ENCODE assay signal across 20 cellular contexts in genomic region chr6:19417713-19418112, GRCh38.
A peak's percentile ranks its signal among the peaks of the same experiment; 100 is the strongest.
DNase-seq lines count a peak whose midpoint lies in the region; ATAC-seq and TF ChIP-seq lines count a peak whose summit lies in the region.
"Had no signal": no experiment of that assay in that cellular context is flagged by ENCODE, and none has a peak within 500 bp of the region (broad histone marks: within the 10 kb centered on the region; RNA-seq: fewer than 3 reads in every experiment).

No MANE protein-coding gene starts in this region.

- intact Hi-C loops in HCT116 (cut with micrococcal nuclease): loop anchor here (5.0 kb wide), 1 partner anchor 75 kb away; no protein-coding TSS in a partner anchor
- intact Hi-C loops in esophagus squamous epithelium (cut with DNase I): no loop called here
- intact Hi-C loops in aorta (cut with DNase I): loop anchor here in 1 of 2 donors (10.0 kb wide), 1 partner anchor 383 kb away; no protein-coding TSS in a partner anchor
- intact Hi-C loops in OCI-LY7 (cut with micrococcal nuclease; ENCODE audit: unreplicated experiment): no loop called here

- peak; percentile 70 for TF ChIP-seq POLR2A in HCT116 (IDR thresholded peaks at IDR 0.05; ENCODE audit: borderline replicate concordance, extremely low read depth, insufficient read depth, insufficient read length)
- TF ChIP-seq POLR2A in esophagus squamous epithelium (IDR thresholded peaks at IDR 0.05): no peak

- H4K20me1 ChIP-seq in HCT116 (ENCODE audit: insufficient read depth) (no peaks in the 10 kb centered on the region), OCI-LY7 (ENCODE audit: insufficient read depth, low read length) (no peaks in the 10 kb centered on the region)

- peak; percentile 90 for DNase-seq in HCT116 (ENCODE audit: low read depth, low spot score)
- peak; percentile 16 for DNase-seq in RKO (ENCODE audit: low spot score)
- no peak for DNase-seq in esophagus squamous epithelium (lab: John Stamatoyannopoulos, UW)
- peak; percentile 96 for DNase-seq in renal cortical epithelial cell (ENCODE audit: low read depth)
- no peak for DNase-seq in NCI-H1048 (lab: John Stamatoyannopoulos, UW)
- no peak for DNase-seq in anterior cingulate cortex (lab: John Stamatoyannopoulos, UW)
- no peak for DNase-seq in aorta
- DNase-seq in OCI-LY7 (ENCODE audit: low spot score): no peak
- DNase-seq: activated CD8-positive, alpha-beta T cell treated with anti-CD3 and anti-CD28 coated beads, Interleukin-2, amount 10 ng/mL, durations not matched to agents 7 days and 5 days; AML-193; colonic mucosa; hypothalamus; left colon; mucosa of descending colon; NCI-H2081 treated with DMSO at 0.1 percent for 48 hours; NCI-H524 treated with DMSO at 0.1 percent for 48 hours; nucleus accumbens; stimulated activated CD4-positive, alpha-beta T cell treated with anti-CD3 and anti-CD28 coated beads, Interleukin-4, amount 100 ng/mL, for 4 hours; testis; WERI-Rb-1 had no signal

- H3K4me2 ChIP-seq in HCT116 (ENCODE audit: low read length) (peak overlapping the region; percentile 69), OCI-LY7 (ENCODE audit: low read length) (no peak overlapping the region)

- TF ChIP-seq CTCF in HCT116 (IDR thresholded peaks at IDR 0.05 in 2 of 3, conservative IDR thresholded peaks at IDR 0.05 in 1 of 3; ENCODE audit: borderline replicate concordance in 1 of 3, insufficient read depth in 1 of 3, low read depth in 2 of 3, low read length in 2 of 3) (no peak), esophagus squamous epithelium (IDR thresholded peaks at IDR 0.05) (no peak), OCI-LY7 (conservative IDR thresholded peaks at IDR 0.05; ENCODE audit: low read length) (no peak)

- no peaks in the 10 kb centered on the region for H3K79me2 ChIP-seq in HCT116 (ENCODE audit: insufficient read depth, low read length)
- H3K79me2 ChIP-seq in OCI-LY7 (ENCODE audit: insufficient read depth, low read depth, low read length): no peaks in the 10 kb centered on the region

- peak overlapping the region in 1 of 2 experiments; percentile 1; a peak in 1 of 4 replicates for H3K4me3 ChIP-seq in HCT116 (replicated peaks in 1 of 2; ENCODE audit: low read depth in 1 of 2, low read length in 2 of 2)
- no peak overlapping the region for H3K4me3 ChIP-seq in esophagus squamous epithelium
- H3K4me3 ChIP-seq in aorta (ENCODE audit: low read length in 2 of 2): no peak overlapping the region
- no peak overlapping the region for H3K4me3 ChIP-seq in OCI-LY7 (ENCODE audit: low read depth, low read length, poor library complexity, severe bottlenecking)
- H3K4me3 ChIP-seq: colonic mucosa, mucosa of descending colon, testis had no signal

- H3K4me1 ChIP-seq in HCT116 (ENCODE audit: control insufficient read depth in 1 of 2, insufficient read depth in 2 of 2, low read length in 2 of 2): peaks cover 45 to 60% of the 10 kb centered on the region in 2 experiments
- peaks cover 0 to 75% (median 10%) of the 10 kb centered on the region in 3 donors for H3K4me1 ChIP-seq in esophagus squamous epithelium
- no peaks in the 10 kb centered on the region for H3K4me1 ChIP-seq in aorta (ENCODE audit: control insufficient read depth in 1 of 2, insufficient read depth in 2 of 2, low read length in 2 of 2)
- H3K4me1 ChIP-seq in OCI-LY7 (ENCODE audit: insufficient read depth, low read length, poor library complexity, severe bottlenecking): no peaks in the 10 kb centered on the region
- H3K4me1 ChIP-seq: colonic mucosa, testis had no signal

- H3K36me3 ChIP-seq in HCT116 (ENCODE audit: control insufficient read depth in 1 of 2, insufficient read depth in 2 of 2, low read length in 2 of 2) (no peaks in the 10 kb centered on the region), esophagus squamous epithelium (no peaks in the 10 kb centered on the region), aorta (ENCODE audit: control insufficient read depth in 1 of 2, insufficient read depth in 2 of 2, low read length in 1 of 2) (no peaks in the 10 kb centered on the region), OCI-LY7 (ENCODE audit: insufficient read depth, low read length) (no peaks in the 10 kb centered on the region)
- H3K36me3 ChIP-seq: colonic mucosa, WERI-Rb-1 had no signal

- peak overlapping the region; percentile 52 for H3K9ac ChIP-seq in HCT116 (ENCODE audit: low read length)

- H3K9me2 ChIP-seq in HCT116 (ENCODE audit: insufficient read depth) (no peaks in the 10 kb centered on the region), OCI-LY7 (ENCODE audit: insufficient read depth, low read length) (no peaks in the 10 kb centered on the region)

- H3K27ac ChIP-seq in HCT116 (ENCODE audit: low read depth, low read length) (peak overlapping the region; percentile 81), esophagus squamous epithelium (peak overlapping the region; percentile 30 to 84 (median 74)), aorta (ENCODE audit: low read depth in 1 of 2, low read length in 2 of 2) (no peak overlapping the region), OCI-LY7 (ENCODE audit: low read depth, low read length, poor library complexity, severe bottlenecking) (no peak overlapping the region)
- H3K27ac ChIP-seq: colonic mucosa, testis, WERI-Rb-1 had no signal

- RAD21 ChIA-PET in HCT116 (lab: Charles Lee; ENCODE audit: low non-redundant PET in 1 of 2, low total read pairs in 2 of 2, uncharacterized antibody in 2 of 2, unreplicated experiment in 2 of 2): no interaction called here

- no TSS peak for BruUV-seq in HCT116 (replicated peaks; lab: Mats Ljungman, UMichigan)
- BruUV-seq in OCI-LY7 (replicated peaks; lab: Mats Ljungman, UMichigan): no TSS peak

- peak overlapping the region; percentile 77 for H2AFZ ChIP-seq in HCT116 (ENCODE audit: low read depth, low read length, poor library complexity, severe bottlenecking)
- no peak overlapping the region for H2AFZ ChIP-seq in OCI-LY7 (ENCODE audit: low read length)

- POLR2A ChIA-PET in HCT116 (lab: Charles Lee): interaction anchor here (1.0 to 1.3 kb wide), 3 partner anchors 23 to 393 kb away, joined by 3 to 6 read pairs (median 4); no protein-coding TSS in a partner anchor
- POLR2A ChIA-PET in OCI-LY7 (lab: Charles Lee): no interaction called here

- CTCF ChIA-PET in HCT116 (lab: Charles Lee) (no interaction called here), OCI-LY7 (lab: Charles Lee; ENCODE audit: unreplicated experiment) (no interaction called here)

- H3K27me3 ChIP-seq in HCT116 (ENCODE audit: insufficient read depth, low read length): no peaks in the 10 kb centered on the region
- no peaks in the 10 kb centered on the region for H3K27me3 ChIP-seq in esophagus squamous epithelium
- H3K27me3 ChIP-seq in aorta (ENCODE audit: control insufficient read depth in 1 of 2, insufficient read depth in 2 of 2, low read length in 1 of 2): no peaks in the 10 kb centered on the region
- H3K27me3 ChIP-seq: colonic mucosa, testis had no signal

- ATAC-seq in HCT116 (peak; percentile 87), aorta (ENCODE audit: low FRiP score) (no peak)
- ATAC-seq: activated CD8-positive, alpha-beta T cell treated with anti-CD3 and anti-CD28 coated beads, Interleukin-2, amount 10 ng/mL, durations not matched to agents 7 days and 5 days; left colon; mucosa of descending colon had no signal

- H3K9me3 ChIP-seq in HCT116 (ENCODE audit: control insufficient read depth in 1 of 2, insufficient read depth in 1 of 2, low read depth in 1 of 2, low read length in 2 of 2) (no peaks in the 10 kb centered on the region), esophagus squamous epithelium (peaks cover 0 to 4% (median 0%) of the 10 kb centered on the region in 3 donors), aorta (ENCODE audit: control insufficient read depth, low read length) (no peaks in the 10 kb centered on the region), OCI-LY7 (ENCODE audit: low read length) (no peaks in the 10 kb centered on the region)
- H3K9me3 ChIP-seq: colonic mucosa, mucosa of descending colon, testis had no signal

- TF ChIP-seq RAD21 in HCT116 (IDR thresholded peaks at IDR 0.05; ENCODE audit: low read depth): no peak; the same call in 1 of the 2 replicates

TF ChIP-seq in HCT116, 20 proteins besides CTCF, POLR2A, EP300 and RAD21 (continues in another document):
- TF ChIP-seq ZNF274 (IDR thresholded peaks at IDR 0.05; ENCODE audit: low read depth, low read length) (no peak), POLR2AphosphoS5 (IDR thresholded peaks at IDR 0.05; ENCODE audit: low read depth, low read length) (peak; percentile 97), EZH2phosphoT487 (IDR thresholded peaks at IDR 0.05; ENCODE audit: borderline replicate concordance) (no peak), CEBPB (IDR thresholded peaks at IDR 0.05; ENCODE audit: low read depth) (peak; percentile 83), JUND (IDR thresholded peaks at IDR 0.05) (peak; percentile 88), SP1 (IDR thresholded peaks at IDR 0.05; ENCODE audit: low read depth) (peak; percentile 87), SIN3A (IDR thresholded peaks at IDR 0.05; ENCODE audit: low read depth) (peak; percentile 75), EGR1 (IDR thresholded peaks at IDR 0.05; ENCODE audit: low read depth) (no peak), SRF (IDR thresholded peaks at IDR 0.05; ENCODE audit: low read depth) (peak; percentile 68; the same call in 1 of the 2 replicates), FOSL1 (IDR thresholded peaks at IDR 0.05; ENCODE audit: low read depth) (peak; percentile 91), CBX3 (IDR thresholded peaks at IDR 0.05; ENCODE audit: low read depth) (peak; percentile 97), REST (IDR thresholded peaks at IDR 0.05; ENCODE audit: low read depth) (no peak)

Comparison
In these comparisons a context has a peak if more than half of its experiments do, and no peak if none do; other contexts are left out.
1. DNase-seq: peak in HCT116 (single experiment), RKO (single experiment) and renal cortical epithelial cell (single experiment); none in esophagus squamous epithelium (single experiment), NCI-H1048 (single experiment), anterior cingulate cortex (0 of 58), aorta (0 of 2) and OCI-LY7 (single experiment).
2. H3K27ac ChIP-seq: peak in HCT116 (single experiment) and esophagus squamous epithelium (4 of 4); none in aorta (0 of 2) and OCI-LY7 (single experiment).